9 cellular contexts compared by ENCODE assay signal in the genomic region with DNA sequence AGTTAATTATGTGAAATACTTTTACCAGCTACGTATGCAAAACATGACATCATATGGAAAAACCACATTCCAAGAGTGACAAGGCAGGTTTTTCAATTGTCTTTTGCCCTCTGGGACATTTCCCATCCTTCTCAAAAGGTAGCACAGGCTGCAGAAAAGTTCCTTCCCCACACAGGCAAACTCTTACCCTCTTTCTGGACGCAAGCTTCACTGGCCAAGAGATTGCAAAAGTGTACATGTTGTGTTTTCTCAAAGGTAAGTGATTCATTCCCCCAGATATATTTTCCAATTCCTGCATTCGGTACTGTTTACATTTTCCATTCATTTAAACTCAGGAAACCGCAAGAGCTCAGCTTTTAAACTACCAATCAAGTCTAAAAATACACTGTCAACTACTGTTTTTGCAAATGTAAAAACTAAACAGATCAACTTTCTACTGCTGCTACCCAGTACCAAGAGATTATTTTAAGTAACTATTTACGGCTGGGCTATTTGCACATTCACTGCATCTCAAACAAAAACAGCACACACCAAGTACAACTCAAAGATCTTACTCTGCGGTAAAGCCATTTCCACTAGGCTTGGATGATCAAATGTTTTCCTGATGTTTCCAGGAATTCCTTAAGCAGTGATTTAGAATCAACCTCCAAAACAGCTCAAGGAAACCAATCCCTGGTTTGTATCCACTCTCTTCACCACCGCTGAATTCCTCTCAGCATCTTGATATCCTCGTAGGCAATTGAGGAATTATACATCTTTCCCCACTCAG.
DNase-seq lines count a peak whose midpoint lies in the region; ATAC-seq, FAIRE-seq and TF ChIP-seq lines count a peak whose summit lies in the region.
"Had no signal": no experiment of that assay in that cellular context is flagged by ENCODE, and none has a peak within 500 bp of the region (broad histone marks: within the 10 kb centered on the region; RNA-seq: fewer than 3 reads in every experiment).

No MANE protein-coding gene starts in this region.

- no peak overlapping the region for H3K9ac ChIP-seq in GM12878 (ENCODE audit: control insufficient read depth, insufficient read depth, low read length)

- H3K27me3 Mint-ChIP-seq in activated CD4-positive, alpha-beta T cell treated with anti-CD3 and anti-CD28 coated beads, Interleukin-2, amount 10 ng/mL, durations not matched to agents 24 days and 14 days = no peaks in the 10 kb centered on the region
- peaks cover 0 to 3% (median 0%) of the 10 kb centered on the region in 3 donors for H3K27me3 Mint-ChIP-seq in immature natural killer cell (ENCODE audit: low read depth in 3 of 3)
- H3K27me3 Mint-ChIP-seq: CD4-positive, CD25-positive, alpha-beta regulatory T cell had no signal

- intact Hi-C loops in activated CD4-positive, alpha-beta T cell treated with anti-CD3 and anti-CD28 coated beads, Interleukin-2, amount 10 ng/mL, durations not matched to agents 24 days and 14 days (cut with micrococcal nuclease) = no loop called here
- intact Hi-C loops in GM12878 (cut with micrococcal nuclease; ENCODE audit: unreplicated experiment) = no loop called here

- H3K4me3 ChIP-seq in GM12878 = no peak overlapping the region
- H3K4me3 ChIP-seq in tibial nerve = peak overlapping the region in 1 of 4 donors; percentile 25

- SMC1A ChIA-PET in GM12878 (lab: Charles Lee; ENCODE audit: uncharacterized antibody, unreplicated experiment) = interaction anchor here (0.6 kb wide), 1 partner anchor 1675 kb away, joined by 3 read pairs; no protein-coding TSS in a partner anchor

- POLR2A ChIA-PET in GM12878 (lab: Charles Lee) = no interaction called here

- no peak for FAIRE-seq in GM12878 (lab: Jason Lieb, UNC)

- H3K36me3 Mint-ChIP-seq in activated CD4-positive, alpha-beta T cell treated with anti-CD3 and anti-CD28 coated beads, Interleukin-2, amount 10 ng/mL, durations not matched to agents 24 days and 14 days (ENCODE audit: low read depth) = peaks cover 5% of the 10 kb centered on the region
- no peaks in the 10 kb centered on the region for H3K36me3 Mint-ChIP-seq in immature natural killer cell
- H3K36me3 Mint-ChIP-seq: CD4-positive, CD25-positive, alpha-beta regulatory T cell had no signal

- no peaks in the 10 kb centered on the region for H4K20me1 ChIP-seq in GM12878 (ENCODE audit: control insufficient read depth, insufficient read depth)

- H3K27me3 ChIP-seq in GM12878 (replicated peaks in 1 of 2; ENCODE audit: control insufficient read depth in 2 of 2, insufficient read depth in 2 of 2, low read length in 1 of 2) (no peaks in the 10 kb centered on the region; a peak in 1 of 4 replicates), tibial nerve (no peaks in the 10 kb centered on the region)

- no peaks in the 10 kb centered on the region for H3K9me3 Mint-ChIP-seq in activated CD4-positive, alpha-beta T cell treated with anti-CD3 and anti-CD28 coated beads, Interleukin-2, amount 10 ng/mL, durations not matched to agents 24 days and 14 days
- H3K9me3 Mint-ChIP-seq in immature natural killer cell = no peaks in the 10 kb centered on the region

- H3K27ac ChIP-seq in GM12878 (ENCODE audit: control insufficient read depth, insufficient read depth) = no peak overlapping the region
- peak overlapping the region in 3 of 4 donors; percentile 13 to 74 (median 72) for H3K27ac ChIP-seq in tibial nerve

- no peaks in the 10 kb centered on the region for H3K79me2 ChIP-seq in GM12878 (ENCODE audit: control insufficient read depth, insufficient read depth, low read length)

- ATAC-seq in GM12878 = peak; percentile 22; the same call in 1 of the 3 replicates
- no peak for ATAC-seq in GM19035 (IDR thresholded peaks at IDR 0.05; ENCODE audit: unreplicated experiment)
- no peak for ATAC-seq in HG02885 (IDR thresholded peaks at IDR 0.05; ENCODE audit: poor library complexity, unreplicated experiment)

- peaks cover 4% of the 10 kb centered on the region for H3K4me1 Mint-ChIP-seq in activated CD4-positive, alpha-beta T cell treated with anti-CD3 and anti-CD28 coated beads, Interleukin-2, amount 10 ng/mL, durations not matched to agents 24 days and 14 days
- no peaks in the 10 kb centered on the region for H3K4me1 Mint-ChIP-seq in immature natural killer cell
- H3K4me1 Mint-ChIP-seq: CD4-positive, CD25-positive, alpha-beta regulatory T cell had no signal

- H3K27ac Mint-ChIP-seq in activated CD4-positive, alpha-beta T cell treated with anti-CD3 and anti-CD28 coated beads, Interleukin-2, amount 10 ng/mL, durations not matched to agents 24 days and 14 days = peak overlapping the region; percentile 16
- H3K27ac Mint-ChIP-seq in immature natural killer cell = no peak overlapping the region

- DNase-seq in activated CD4-positive, alpha-beta T cell treated with anti-CD3 and anti-CD28 coated beads, Interleukin-2, amount 10 ng/mL, durations not matched to agents 24 days and 14 days = no peak
- DNase-seq in activated CD4-positive, alpha-beta T cell treated with anti-CD3 and anti-CD28 coated beads, Interleukin-2, amount 50 U/mL, for 1 hour = no peak
- DNase-seq in GM12878 (ENCODE audit: low read depth, low spot score) = no peak
- DNase-seq in islet precursor cell = peak; percentile 81
- DNase-seq in tibial nerve (ENCODE audit: low spot score in 2 of 2) = no peak
- DNase-seq in immature natural killer cell = no peak
- DNase-seq: CD4-positive, CD25-positive, alpha-beta regulatory T cell had no signal

- no peak overlapping the region for H3K4me3 Mint-ChIP-seq in activated CD4-positive, alpha-beta T cell treated with anti-CD3 and anti-CD28 coated beads, Interleukin-2, amount 10 ng/mL, durations not matched to agents 24 days and 14 days
- H3K4me3 Mint-ChIP-seq in immature natural killer cell = no peak overlapping the region
- H3K4me3 Mint-ChIP-seq: CD4-positive, CD25-positive, alpha-beta regulatory T cell had no signal

- H3K9me3 ChIP-seq in GM12878 (replicated peaks; ENCODE audit: control insufficient read depth, insufficient read depth, low read length) (no peaks in the 10 kb centered on the region), tibial nerve (no peaks in the 10 kb centered on the region)

- CTCF ChIA-PET in GM12878 (lab: Yijun Ruan, JAX) = no interaction called here

- H3K4me1 ChIP-seq in GM12878 (ENCODE audit: control insufficient read depth, insufficient read depth, low read length) = no peaks in the 10 kb centered on the region; the same call in 1 of the 2 replicates
- H3K4me1 ChIP-seq in tibial nerve = peaks cover 0 to 29% (median 8%) of the 10 kb centered on the region in 4 donors

- TF ChIP-seq RAD21 in GM12878 (IDR thresholded peaks at IDR 0.05; ENCODE audit: insufficient read depth, low read depth, low read length) = no peak

- H3K36me3 ChIP-seq in GM12878 (ENCODE audit: control insufficient read depth in 2 of 2, insufficient read depth in 2 of 2, low read length in 1 of 2) (no peaks in the 10 kb centered on the region), tibial nerve (peaks cover 0 to 2% (median 0%) of the 10 kb centered on the region in 3 donors)

- in situ Hi-C loops in GM12878 (cut with MboI) = no loop called here

- no peak overlapping the region for H3K4me2 ChIP-seq in GM12878 (ENCODE audit: control insufficient read depth, insufficient read depth)

- RAD21 ChIA-PET in GM12878 (lab: Charles Lee; ENCODE audit: unreplicated experiment) = no interaction called here

- TF ChIP-seq CTCF in GM12878 (IDR thresholded peaks at IDR 0.05 in 2 of 3, conservative IDR thresholded peaks at IDR 0.05 in 1 of 3; ENCODE audit: control insufficient read depth in 2 of 3, extremely low read depth in 1 of 3, insufficient read depth in 1 of 3, low read depth in 3 of 3, low read length in 3 of 3) = no peak
- no peak for TF ChIP-seq CTCF in tibial nerve (IDR thresholded peaks at IDR 0.05)

- TF ChIP-seq EP300 in GM12878 (IDR thresholded peaks at IDR 0.05; ENCODE audit: borderline replicate concordance in 1 of 2, control insufficient read depth in 1 of 2, low read depth in 2 of 2, low read length in 2 of 2) = no peak
- no peak for TF ChIP-seq EP300 in tibial nerve (IDR thresholded peaks at IDR 0.05)

- TF ChIP-seq POLR2A in GM12878 (IDR thresholded peaks at IDR 0.05; ENCODE audit: low read depth, low read length) = no peak
- no peak for TF ChIP-seq POLR2A in tibial nerve (IDR thresholded peaks at IDR 0.05)

- no TSS peak for BruUV-seq in GM12878 (replicated peaks; lab: Mats Ljungman, UMichigan)

- no peak overlapping the region for H2AFZ ChIP-seq in GM12878 (ENCODE audit: control insufficient read depth, low read depth, low read length)

- under 1% methylated on average over 8 of the region's 8 CpGs for WGBS in GM12878 (ENCODE audit: insufficient coverage, insufficient replicate concordance, low lambda C conversion rate, missing lambda C conversion rate)
- WGBS in tibial nerve, 2 donors = 27 to 30% methylated on average over 8 of the region's 8 CpGs

TF ChIP-seq in GM12878, 131 proteins besides CTCF, POLR2A, EP300 and RAD21 (continues in another document):
- TF ChIP-seq STAT1 (conservative IDR thresholded peaks at IDR 0.05) = no peak
- no peak for TF ChIP-seq TAF1 (IDR thresholded peaks at IDR 0.05; ENCODE audit: borderline replicate concordance, low read depth, low read length)
- no peak for TF ChIP-seq BMI1 (IDR thresholded peaks at IDR 0.05; ENCODE audit: borderline replicate concordance)
- TF ChIP-seq, protein P1, sequence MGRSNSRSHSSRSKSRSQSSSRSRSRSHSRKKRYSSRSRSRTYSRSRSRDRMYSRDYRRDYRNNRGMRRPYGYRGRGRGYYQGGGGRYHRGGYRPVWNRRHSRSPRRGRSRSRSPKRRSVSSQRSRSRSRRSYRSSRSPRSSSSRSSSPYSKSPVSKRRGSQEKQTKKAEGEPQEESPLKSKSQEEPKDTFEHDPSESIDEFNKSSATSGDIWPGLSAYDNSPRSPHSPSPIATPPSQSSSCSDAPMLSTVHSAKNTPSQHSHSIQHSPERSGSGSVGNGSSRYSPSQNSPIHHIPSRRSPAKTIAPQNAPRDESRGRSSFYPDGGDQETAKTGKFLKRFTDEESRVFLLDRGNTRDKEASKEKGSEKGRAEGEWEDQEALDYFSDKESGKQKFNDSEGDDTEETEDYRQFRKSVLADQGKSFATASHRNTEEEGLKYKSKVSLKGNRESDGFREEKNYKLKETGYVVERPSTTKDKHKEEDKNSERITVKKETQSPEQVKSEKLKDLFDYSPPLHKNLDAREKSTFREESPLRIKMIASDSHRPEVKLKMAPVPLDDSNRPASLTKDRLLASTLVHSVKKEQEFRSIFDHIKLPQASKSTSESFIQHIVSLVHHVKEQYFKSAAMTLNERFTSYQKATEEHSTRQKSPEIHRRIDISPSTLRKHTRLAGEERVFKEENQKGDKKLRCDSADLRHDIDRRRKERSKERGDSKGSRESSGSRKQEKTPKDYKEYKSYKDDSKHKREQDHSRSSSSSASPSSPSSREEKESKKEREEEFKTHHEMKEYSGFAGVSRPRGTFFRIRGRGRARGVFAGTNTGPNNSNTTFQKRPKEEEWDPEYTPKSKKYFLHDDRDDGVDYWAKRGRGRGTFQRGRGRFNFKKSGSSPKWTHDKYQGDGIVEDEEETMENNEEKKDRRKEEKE (IDR thresholded peaks at IDR 0.05) = no peak
- TF ChIP-seq ATF7 (IDR thresholded peaks at IDR 0.05; ENCODE audit: low read depth) = no peak
